In genomic region chr10:90579602-90580242, GRCh38 we compare ENCODE assay signal across 14 cellular contexts.
DNase-seq lines count a peak whose midpoint lies in the region; TF ChIP-seq lines count a peak whose summit lies in the region.
"Had no signal": no experiment of that assay in that cellular context is flagged by ENCODE, and none has a peak within 500 bp of the region (broad histone marks: within the 10 kb centered on the region; RNA-seq: fewer than 3 reads in every experiment).

No MANE protein-coding gene starts in this region.

- CTCF ChIA-PET in HEK293 (lab: Yijun Ruan, JAX) = no interaction called here

- H3K27ac ChIP-seq in HEK293 (ENCODE audit: extremely low read depth, low read depth, low read length) (no peak overlapping the region), VCaP (no peak overlapping the region), iPS DF 6.9 (ENCODE audit: low read length) (no peak overlapping the region)
- H3K27ac ChIP-seq: BLaER1 treated with 17β-estradiol and CSF1 and Interleukin-3, amounts not matched to agents 10 nM and 100 nM; stomach had no signal

- no peak for TF ChIP-seq CTCF in HEK293 (tag by site-specific recombination; IDR thresholded peaks at IDR 0.05)
- TF ChIP-seq CTCF in VCaP (conservative IDR thresholded peaks at IDR 0.05) = 0 out of 2 replicates have a peak, but pooled peaks have one; percentile 8

- WGBS in iPS DF 6.9 (ENCODE audit: insufficient coverage, insufficient read length) = no CpG with 5 or more reads among the region's 1 CpG

- peak; percentile 45 for DNase-seq in A172 (ENCODE audit: low spot score)
- peak; percentile 27 for DNase-seq in iPS DF 6.9 (ENCODE audit: low read depth, low spot score)
- DNase-seq in GM19238 (ENCODE audit: insufficient read length, low spot score) = no peak
- DNase-seq in stimulated activated CD4-positive, alpha-beta T cell treated with anti-CD3 and anti-CD28 coated beads, Interleukin-4, amount 100 ng/mL, for 1 hour = no peak
- DNase-seq in OCI-M2 (lab: John Stamatoyannopoulos, UW; ENCODE audit: unreplicated experiment) = no peak
- DNase-seq in 8988T = no peak
- DNase-seq: activated CD4-positive, alpha-beta T cell treated with anti-CD3 and anti-CD28 coated beads for 48 hours; activated naive CD4-positive, alpha-beta T cell treated with Interleukin-2 at 50 U/mL for 16 hours; erythroblast; MV-4-11; stomach had no signal

- H3K4me1 ChIP-seq in HEK293 (ENCODE audit: control insufficient read depth, insufficient read depth, low read length) (no peaks in the 10 kb centered on the region), iPS DF 6.9 (ENCODE audit: control insufficient read depth, insufficient read depth, low read length) (no peaks in the 10 kb centered on the region)
- H3K4me1 ChIP-seq: BLaER1 treated with 17β-estradiol and CSF1 and Interleukin-3, amounts not matched to agents 10 nM and 100 nM; stomach had no signal

- H3K9me3 ChIP-seq in HEK293 (ENCODE audit: control insufficient read depth, insufficient read depth, low read depth, low read length) (no peaks in the 10 kb centered on the region), iPS DF 6.9 (ENCODE audit: control insufficient read depth, insufficient read depth, low read length) (no peaks in the 10 kb centered on the region)
- H3K9me3 ChIP-seq: BLaER1 treated with 17β-estradiol and CSF1 and Interleukin-3, amounts not matched to agents 10 nM and 100 nM; stomach had no signal

- no peaks in the 10 kb centered on the region for H3K36me3 ChIP-seq in HEK293 (ENCODE audit: control insufficient read depth in 2 of 2, insufficient read depth in 1 of 2, low read length in 2 of 2)
- no peaks in the 10 kb centered on the region for H3K36me3 ChIP-seq in iPS DF 6.9 (ENCODE audit: control insufficient read depth, insufficient read depth, low read length)
- H3K36me3 ChIP-seq: BLaER1 treated with 17β-estradiol and CSF1 and Interleukin-3, amounts not matched to agents 10 nM and 100 nM; stomach had no signal

- H3K27me3 ChIP-seq in iPS DF 6.9 (ENCODE audit: control insufficient read depth, insufficient read depth, low read length) = no peaks in the 10 kb centered on the region
- H3K27me3 ChIP-seq: BLaER1 treated with 17β-estradiol and CSF1 and Interleukin-3, amounts not matched to agents 10 nM and 100 nM; stomach had no signal

- POLR2A ChIA-PET in HEK293 (lab: Yijun Ruan, JAX) = no interaction called here

- H3K4me3 ChIP-seq in HEK293 (ENCODE audit: low read depth, low read length) = no peak overlapping the region
- no peak overlapping the region for H3K4me3 ChIP-seq in iPS DF 6.9 (ENCODE audit: low read length)
- H3K4me3 ChIP-seq: BLaER1 treated with 17β-estradiol and CSF1 and Interleukin-3, amounts not matched to agents 10 nM and 100 nM; stomach had no signal

TF ChIP-seq in HEK293, 187 proteins besides CTCF, POLR2A, EP300 and RAD21:
- TF ChIP-seq ZNF26 (tag by site-specific recombination; IDR thresholded peaks at IDR 0.05) (no peak), ZFP3 (tag by site-specific recombination; IDR thresholded peaks at IDR 0.05; ENCODE audit: low read depth) (no peak), ZNF394 (tag by site-specific recombination; IDR thresholded peaks at IDR 0.05; ENCODE audit: borderline replicate concordance) (no peak), ZNF561 (tag by site-specific recombination; IDR thresholded peaks at IDR 0.05; ENCODE audit: borderline replicate concordance) (no peak), ZFHX2 (tag by site-specific recombination; conservative IDR thresholded peaks at IDR 0.05) (0 out of 2 replicates have a peak, but pooled peaks have one; percentile 28), ZNF366 (tag by site-specific recombination; conservative IDR thresholded peaks at IDR 0.05) (no peak)

Comparison
In these comparisons a context has a peak if more than half of its experiments do, and no peak if none do; other contexts are left out.
1. DNase-seq: peak in A172 (single experiment) and iPS DF 6.9 (single experiment); none in GM19238 (single experiment), stimulated activated CD4-positive, alpha-beta T cell treated with anti-CD3 and anti-CD28 coated beads, Interleukin-4, amount 100 ng/mL, for 1 hour (single experiment), OCI-M2 (single experiment) and 8988T (single experiment).